In genomic region chr9:82538634-82539033, GRCh38 we compare ENCODE assay signal across 13 cellular contexts.
DNase-seq lines count a peak whose midpoint lies in the region; ATAC-seq and TF ChIP-seq lines count a peak whose summit lies in the region.
"Had no signal": no experiment of that assay in that cellular context is flagged by ENCODE, and none has a peak within 500 bp of the region (broad histone marks: within the 10 kb centered on the region; RNA-seq: fewer than 3 reads in every experiment).

No MANE protein-coding gene starts in this region.

- H3K9me3 Mint-ChIP-seq in WTC11 (no peaks in the 10 kb centered on the region), osteocyte (ENCODE audit: unreplicated experiment) (no peaks in the 10 kb centered on the region)

- POLR2A ChIA-PET in WTC11 (lab: Charles Lee): no interaction called here

- CTCF ChIA-PET in WTC11 (lab: Charles Lee): no interaction called here

- in situ Hi-C loops in astrocyte of the spinal cord (cut with HindIII; ENCODE audit: low sequenced_read_pairs): no loop called here

- DNase-seq in NCI-H748 (lab: John Stamatoyannopoulos, UW; ENCODE audit: unreplicated experiment) (peak; percentile 26), NCI-H748 treated with DMSO at 0.1 percent for 48 hours (lab: John Stamatoyannopoulos, UW) (no peak), NCI-H69 (lab: John Stamatoyannopoulos, UW) (peak; percentile 88), astrocyte of the spinal cord (ENCODE audit: low read depth, low spot score) (peak; percentile 29), WTC11 (ENCODE audit: low spot score) (no peak), osteocyte (ENCODE audit: extremely low spot score, unreplicated experiment) (no peak), SW 1271 (lab: John Stamatoyannopoulos, UW) (no peak)
- DNase-seq: DMS153, NCI-H1436, NCI-H526 treated with DMSO at 0.1 percent for 48 hours, PC-9, T-cell had no signal

- ATAC-seq in WTC11: no peak
- ATAC-seq: A549, T-cell had no signal

- H3K4me3 ChIP-seq in astrocyte of the spinal cord (ENCODE audit: low read depth, low read length): no peak overlapping the region
- H3K4me3 ChIP-seq: A549, PC-9 had no signal

- H3K4me3 Mint-ChIP-seq in WTC11 (no peak overlapping the region), osteocyte (ENCODE audit: unreplicated experiment) (no peak overlapping the region)
- H3K4me3 Mint-ChIP-seq: T-cell had no signal

- H3K27ac Mint-ChIP-seq in WTC11 (no peak overlapping the region), osteocyte (ENCODE audit: unreplicated experiment) (no peak overlapping the region)
- H3K27ac Mint-ChIP-seq: T-cell had no signal

- H3K4me1 Mint-ChIP-seq in WTC11 (no peaks in the 10 kb centered on the region), osteocyte (ENCODE audit: unreplicated experiment) (no peaks in the 10 kb centered on the region)
- H3K4me1 Mint-ChIP-seq: T-cell had no signal

- H3K36me3 Mint-ChIP-seq in WTC11 (no peaks in the 10 kb centered on the region), osteocyte (ENCODE audit: unreplicated experiment) (no peaks in the 10 kb centered on the region)
- H3K36me3 Mint-ChIP-seq: T-cell had no signal

- no peak for TF ChIP-seq CTCF in astrocyte of the spinal cord (IDR thresholded peaks at IDR 0.05; ENCODE audit: low read depth, low read length)
- TF ChIP-seq CTCF in WTC11 (IDR thresholded peaks at IDR 0.05): no peak
- TF ChIP-seq CTCF in osteocyte (IDR thresholded peaks at IDR 0.05): no peak

- H3K27me3 Mint-ChIP-seq in WTC11 (ENCODE audit: low read depth): no peaks in the 10 kb centered on the region
- no peaks in the 10 kb centered on the region for H3K27me3 Mint-ChIP-seq in osteocyte (ENCODE audit: unreplicated experiment)
- H3K27me3 Mint-ChIP-seq: T-cell had no signal

TF ChIP-seq in WTC11, 78 proteins besides CTCF, POLR2A, EP300 and RAD21:
- TF ChIP-seq, protein P1, sequence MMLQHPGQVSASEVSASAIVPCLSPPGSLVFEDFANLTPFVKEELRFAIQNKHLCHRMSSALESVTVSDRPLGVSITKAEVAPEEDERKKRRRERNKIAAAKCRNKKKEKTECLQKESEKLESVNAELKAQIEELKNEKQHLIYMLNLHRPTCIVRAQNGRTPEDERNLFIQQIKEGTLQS (CRISPR knock-in tag; conservative IDR thresholded peaks at IDR 0.05): no peak
- TF ChIP-seq NFATC4 (CRISPR knock-in tag; IDR thresholded peaks at IDR 0.05) (no peak), ZBTB21 (CRISPR knock-in tag; IDR thresholded peaks at IDR 0.05; ENCODE audit: borderline replicate concordance) (no peak), SP1 (CRISPR knock-in tag; conservative IDR thresholded peaks at IDR 0.05) (no peak), EMX1 (CRISPR knock-in tag; IDR thresholded peaks at IDR 0.05) (no peak), NR1H2 (CRISPR knock-in tag; IDR thresholded peaks at IDR 0.05) (no peak), ATF2 (CRISPR knock-in tag; IDR thresholded peaks at IDR 0.05; ENCODE audit: borderline replicate concordance, low read depth) (no peak), NR3C1 (CRISPR knock-in tag; conservative IDR thresholded peaks at IDR 0.05; ENCODE audit: low read depth) (no peak)
- TF ChIP-seq, protein P2, sequence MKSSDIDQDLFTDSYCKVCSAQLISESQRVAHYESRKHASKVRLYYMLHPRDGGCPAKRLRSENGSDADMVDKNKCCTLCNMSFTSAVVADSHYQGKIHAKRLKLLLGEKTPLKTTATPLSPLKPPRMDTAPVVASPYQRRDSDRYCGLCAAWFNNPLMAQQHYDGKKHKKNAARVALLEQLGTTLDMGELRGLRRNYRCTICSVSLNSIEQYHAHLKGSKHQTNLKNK (CRISPR knock-in tag; IDR thresholded peaks at IDR 0.05): no peak
- TF ChIP-seq, protein P3, sequence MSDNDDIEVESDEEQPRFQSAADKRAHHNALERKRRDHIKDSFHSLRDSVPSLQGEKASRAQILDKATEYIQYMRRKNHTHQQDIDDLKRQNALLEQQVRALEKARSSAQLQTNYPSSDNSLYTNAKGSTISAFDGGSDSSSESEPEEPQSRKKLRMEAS (CRISPR knock-in tag; IDR thresholded peaks at IDR 0.05): no peak

Comparison
In these comparisons a context has a peak if more than half of its experiments do, and no peak if none do; other contexts are left out.
1. DNase-seq: peak in NCI-H748 (single experiment), NCI-H69 (single experiment) and astrocyte of the spinal cord (single experiment); none in NCI-H748 treated with DMSO at 0.1 percent for 48 hours (single experiment), WTC11 (single experiment), osteocyte (single experiment) and SW 1271 (0 of 2).